ENCODE assay signal across 1 cellular context in the genomic region with DNA sequence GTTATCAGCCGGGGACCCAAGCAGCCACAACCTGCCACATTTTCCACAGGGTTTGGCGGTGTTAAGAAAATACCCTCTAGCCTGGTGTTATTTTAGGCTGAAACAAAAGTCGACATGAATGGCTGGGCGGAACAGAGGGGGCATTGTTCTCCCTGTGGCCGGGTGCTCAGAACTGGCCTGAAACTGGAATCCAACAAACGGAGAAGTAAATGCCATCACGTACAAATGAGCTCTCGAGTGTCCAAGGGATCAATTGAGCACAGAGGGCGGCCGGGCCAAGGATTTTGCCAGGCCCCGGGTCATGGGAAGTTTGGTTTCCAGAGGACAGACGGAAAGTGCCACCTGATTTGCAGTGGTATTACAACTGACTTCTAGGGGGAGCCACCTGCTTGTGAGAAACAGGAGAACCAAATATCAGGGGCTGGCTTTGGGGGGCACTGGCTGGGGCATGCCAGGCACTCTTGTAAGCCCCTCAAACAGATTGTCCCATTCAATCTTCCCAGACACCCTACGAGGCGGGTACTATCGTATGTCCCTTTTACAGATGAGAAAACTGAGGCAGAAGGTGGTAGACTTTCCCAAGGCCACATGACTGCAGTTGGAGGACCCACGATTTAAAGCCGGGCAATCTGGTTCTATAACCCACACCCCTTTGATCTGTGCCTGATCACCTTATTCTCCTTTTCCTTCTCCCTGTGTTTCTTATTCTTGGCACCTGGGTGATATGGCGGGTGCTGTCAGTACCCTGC.
A peak's percentile ranks its signal among the peaks of the same experiment; 100 is the strongest.
TF ChIP-seq lines count a peak whose summit lies in the region.

No MANE protein-coding gene starts in this region.

TF ChIP-seq in HepG2, 621 proteins besides CTCF, POLR2A, EP300 and RAD21 (continued from another document and continues in another):
- TF ChIP-seq POGZ (CRISPR knock-in tag; IDR thresholded peaks at IDR 0.05) (peak; percentile 13; the same call in 1 of the 2 replicates), ZNF713 (CRISPR knock-in tag; IDR thresholded peaks at IDR 0.05) (no peak), TBX2 (CRISPR knock-in tag; IDR thresholded peaks at IDR 0.05; ENCODE audit: borderline replicate concordance) (peak; percentile 75), STAT5B (CRISPR knock-in tag; IDR thresholded peaks at IDR 0.05) (no peak), BHLHE40 (IDR thresholded peaks at IDR 0.05; ENCODE audit: low read length) (0 out of 2 replicates have a peak, but pooled peaks have one; percentile 2), ZSCAN25 (CRISPR knock-in tag; IDR thresholded peaks at IDR 0.05) (no peak), RARA (CRISPR knock-in tag; IDR thresholded peaks at IDR 0.05) (no peak), IKZF4 (CRISPR knock-in tag; IDR thresholded peaks at IDR 0.05; ENCODE audit: borderline replicate concordance, low read depth, not compliant biosample characterization) (no peak), ELF1 (CRISPR knock-in tag; IDR thresholded peaks at IDR 0.05) (0 out of 2 replicates have a peak, but pooled peaks have one; percentile 23), ZSCAN9 (CRISPR knock-in tag; IDR thresholded peaks at IDR 0.05; ENCODE audit: borderline replicate concordance) (no peak), ZNF660 (CRISPR knock-in tag; IDR thresholded peaks at IDR 0.05; ENCODE audit: borderline replicate concordance, low read depth) (no peak), GLI4 (CRISPR knock-in tag; IDR thresholded peaks at IDR 0.05; ENCODE audit: borderline replicate concordance) (no peak), SAP130 (CRISPR knock-in tag; IDR thresholded peaks at IDR 0.05; ENCODE audit: low read depth) (peak; percentile 24; the same call in 1 of the 2 replicates), BCL6 (CRISPR knock-in tag; IDR thresholded peaks at IDR 0.05) (0 out of 2 replicates have a peak, but pooled peaks have one; percentile 13), MEF2D (CRISPR knock-in tag; IDR thresholded peaks at IDR 0.05) (no peak), NONO (IDR thresholded peaks at IDR 0.05) (no peak), NONO (CRISPR knock-in tag; conservative IDR thresholded peaks at IDR 0.05) (peak; percentile 60; the same call in 1 of the 2 replicates), ZBTB21 (CRISPR knock-in tag; IDR thresholded peaks at IDR 0.05) (no peak), ZNF331 (CRISPR knock-in tag; IDR thresholded peaks at IDR 0.05) (no peak; the same call in 1 of the 2 replicates), SOX6 (IDR thresholded peaks at IDR 0.05) (no peak), SOX6 (CRISPR knock-in tag; IDR thresholded peaks at IDR 0.05) (peak; percentile 86), ZNF629 (CRISPR knock-in tag; conservative IDR thresholded peaks at IDR 0.05) (peak; percentile 90), HNRNPL (IDR thresholded peaks at IDR 0.05; ENCODE audit: low read depth, low read length) (0 out of 2 replicates have a peak, but pooled peaks have one; percentile 64), IRX3 (CRISPR knock-in tag; IDR thresholded peaks at IDR 0.05; ENCODE audit: borderline replicate concordance, low read depth) (no peak), ZNF605 (CRISPR knock-in tag; IDR thresholded peaks at IDR 0.05) (no peak; the same call in 1 of the 2 replicates), ZNF746 (CRISPR knock-in tag; IDR thresholded peaks at IDR 0.05) (no peak), RXRA (CRISPR knock-in tag; IDR thresholded peaks at IDR 0.05) (peak; percentile 34; the same call in 1 of the 2 replicates), SP2 (CRISPR knock-in tag; IDR thresholded peaks at IDR 0.05) (no peak), NR2F2 (IDR thresholded peaks at IDR 0.05; ENCODE audit: borderline replicate concordance, low read depth) (peak; percentile 19; the same call in 1 of the 2 replicates), POLR2AphosphoS2 (IDR thresholded peaks at IDR 0.05; ENCODE audit: low read depth, low read length) (no peak), LCORL (IDR thresholded peaks at IDR 0.05) (no peak), LCORL (CRISPR knock-in tag; IDR thresholded peaks at IDR 0.05) (0 out of 2 replicates have a peak, but pooled peaks have one; percentile 33), CBX1 (IDR thresholded peaks at IDR 0.05; ENCODE audit: low read depth) (peak; percentile 37), ZNF616 (CRISPR knock-in tag; IDR thresholded peaks at IDR 0.05; ENCODE audit: low read depth) (no peak), ISL2 (CRISPR knock-in tag; IDR thresholded peaks at IDR 0.05) (peak; percentile 13; the same call in 1 of the 2 replicates)
- TF ChIP-seq, protein P1, sequence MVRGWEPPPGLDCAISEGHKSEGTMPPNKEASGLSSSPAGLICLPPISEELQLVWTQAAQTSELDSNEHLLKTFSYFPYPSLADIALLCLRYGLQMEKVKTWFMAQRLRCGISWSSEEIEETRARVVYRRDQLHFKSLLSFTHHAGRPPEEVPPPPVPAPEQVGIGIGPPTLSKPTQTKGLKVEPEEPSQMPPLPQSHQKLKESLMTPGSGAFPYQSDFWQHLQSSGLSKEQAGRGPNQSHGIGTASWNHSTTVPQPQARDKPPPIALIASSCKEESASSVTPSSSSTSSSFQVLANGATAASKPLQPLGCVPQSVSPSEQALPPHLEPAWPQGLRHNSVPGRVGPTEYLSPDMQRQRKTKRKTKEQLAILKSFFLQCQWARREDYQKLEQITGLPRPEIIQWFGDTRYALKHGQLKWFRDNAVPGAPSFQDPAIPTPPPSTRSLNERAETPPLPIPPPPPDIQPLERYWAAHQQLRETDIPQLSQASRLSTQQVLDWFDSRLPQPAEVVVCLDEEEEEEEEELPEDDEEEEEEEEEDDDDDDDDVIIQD (CRISPR knock-in tag; IDR thresholded peaks at IDR 0.05; ENCODE audit: low read depth), result 0 out of 2 replicates have a peak, but pooled peaks have one; percentile 35
- TF ChIP-seq, protein P2, sequence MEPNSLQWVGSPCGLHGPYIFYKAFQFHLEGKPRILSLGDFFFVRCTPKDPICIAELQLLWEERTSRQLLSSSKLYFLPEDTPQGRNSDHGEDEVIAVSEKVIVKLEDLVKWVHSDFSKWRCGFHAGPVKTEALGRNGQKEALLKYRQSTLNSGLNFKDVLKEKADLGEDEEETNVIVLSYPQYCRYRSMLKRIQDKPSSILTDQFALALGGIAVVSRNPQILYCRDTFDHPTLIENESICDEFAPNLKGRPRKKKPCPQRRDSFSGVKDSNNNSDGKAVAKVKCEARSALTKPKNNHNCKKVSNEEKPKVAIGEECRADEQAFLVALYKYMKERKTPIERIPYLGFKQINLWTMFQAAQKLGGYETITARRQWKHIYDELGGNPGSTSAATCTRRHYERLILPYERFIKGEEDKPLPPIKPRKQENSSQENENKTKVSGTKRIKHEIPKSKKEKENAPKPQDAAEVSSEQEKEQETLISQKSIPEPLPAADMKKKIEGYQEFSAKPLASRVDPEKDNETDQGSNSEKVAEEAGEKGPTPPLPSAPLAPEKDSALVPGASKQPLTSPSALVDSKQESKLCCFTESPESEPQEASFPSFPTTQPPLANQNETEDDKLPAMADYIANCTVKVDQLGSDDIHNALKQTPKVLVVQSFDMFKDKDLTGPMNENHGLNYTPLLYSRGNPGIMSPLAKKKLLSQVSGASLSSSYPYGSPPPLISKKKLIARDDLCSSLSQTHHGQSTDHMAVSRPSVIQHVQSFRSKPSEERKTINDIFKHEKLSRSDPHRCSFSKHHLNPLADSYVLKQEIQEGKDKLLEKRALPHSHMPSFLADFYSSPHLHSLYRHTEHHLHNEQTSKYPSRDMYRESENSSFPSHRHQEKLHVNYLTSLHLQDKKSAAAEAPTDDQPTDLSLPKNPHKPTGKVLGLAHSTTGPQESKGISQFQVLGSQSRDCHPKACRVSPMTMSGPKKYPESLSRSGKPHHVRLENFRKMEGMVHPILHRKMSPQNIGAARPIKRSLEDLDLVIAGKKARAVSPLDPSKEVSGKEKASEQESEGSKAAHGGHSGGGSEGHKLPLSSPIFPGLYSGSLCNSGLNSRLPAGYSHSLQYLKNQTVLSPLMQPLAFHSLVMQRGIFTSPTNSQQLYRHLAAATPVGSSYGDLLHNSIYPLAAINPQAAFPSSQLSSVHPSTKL (CRISPR knock-in tag; IDR thresholded peaks at IDR 0.05), result peak; percentile 72
- TF ChIP-seq, protein P3, sequence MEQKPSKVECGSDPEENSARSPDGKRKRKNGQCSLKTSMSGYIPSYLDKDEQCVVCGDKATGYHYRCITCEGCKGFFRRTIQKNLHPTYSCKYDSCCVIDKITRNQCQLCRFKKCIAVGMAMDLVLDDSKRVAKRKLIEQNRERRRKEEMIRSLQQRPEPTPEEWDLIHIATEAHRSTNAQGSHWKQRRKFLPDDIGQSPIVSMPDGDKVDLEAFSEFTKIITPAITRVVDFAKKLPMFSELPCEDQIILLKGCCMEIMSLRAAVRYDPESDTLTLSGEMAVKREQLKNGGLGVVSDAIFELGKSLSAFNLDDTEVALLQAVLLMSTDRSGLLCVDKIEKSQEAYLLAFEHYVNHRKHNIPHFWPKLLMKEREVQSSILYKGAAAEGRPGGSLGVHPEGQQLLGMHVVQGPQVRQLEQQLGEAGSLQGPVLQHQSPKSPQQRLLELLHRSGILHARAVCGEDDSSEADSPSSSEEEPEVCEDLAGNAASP (CRISPR knock-in tag; IDR thresholded peaks at IDR 0.05; ENCODE audit: borderline replicate concordance), result peak; percentile 19; the same call in 1 of the 2 replicates
- TF ChIP-seq, protein P4, sequence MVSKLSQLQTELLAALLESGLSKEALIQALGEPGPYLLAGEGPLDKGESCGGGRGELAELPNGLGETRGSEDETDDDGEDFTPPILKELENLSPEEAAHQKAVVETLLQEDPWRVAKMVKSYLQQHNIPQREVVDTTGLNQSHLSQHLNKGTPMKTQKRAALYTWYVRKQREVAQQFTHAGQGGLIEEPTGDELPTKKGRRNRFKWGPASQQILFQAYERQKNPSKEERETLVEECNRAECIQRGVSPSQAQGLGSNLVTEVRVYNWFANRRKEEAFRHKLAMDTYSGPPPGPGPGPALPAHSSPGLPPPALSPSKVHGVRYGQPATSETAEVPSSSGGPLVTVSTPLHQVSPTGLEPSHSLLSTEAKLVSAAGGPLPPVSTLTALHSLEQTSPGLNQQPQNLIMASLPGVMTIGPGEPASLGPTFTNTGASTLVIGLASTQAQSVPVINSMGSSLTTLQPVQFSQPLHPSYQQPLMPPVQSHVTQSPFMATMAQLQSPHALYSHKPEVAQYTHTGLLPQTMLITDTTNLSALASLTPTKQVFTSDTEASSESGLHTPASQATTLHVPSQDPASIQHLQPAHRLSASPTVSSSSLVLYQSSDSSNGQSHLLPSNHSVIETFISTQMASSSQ (IDR thresholded peaks at IDR 0.05; ENCODE audit: low read depth), result 0 out of 2 replicates have a peak, but pooled peaks have one; percentile 21
- TF ChIP-seq, protein P4 (CRISPR knock-in tag; IDR thresholded peaks at IDR 0.05; ENCODE audit: borderline replicate concordance), result no peak
- TF ChIP-seq, protein P5, sequence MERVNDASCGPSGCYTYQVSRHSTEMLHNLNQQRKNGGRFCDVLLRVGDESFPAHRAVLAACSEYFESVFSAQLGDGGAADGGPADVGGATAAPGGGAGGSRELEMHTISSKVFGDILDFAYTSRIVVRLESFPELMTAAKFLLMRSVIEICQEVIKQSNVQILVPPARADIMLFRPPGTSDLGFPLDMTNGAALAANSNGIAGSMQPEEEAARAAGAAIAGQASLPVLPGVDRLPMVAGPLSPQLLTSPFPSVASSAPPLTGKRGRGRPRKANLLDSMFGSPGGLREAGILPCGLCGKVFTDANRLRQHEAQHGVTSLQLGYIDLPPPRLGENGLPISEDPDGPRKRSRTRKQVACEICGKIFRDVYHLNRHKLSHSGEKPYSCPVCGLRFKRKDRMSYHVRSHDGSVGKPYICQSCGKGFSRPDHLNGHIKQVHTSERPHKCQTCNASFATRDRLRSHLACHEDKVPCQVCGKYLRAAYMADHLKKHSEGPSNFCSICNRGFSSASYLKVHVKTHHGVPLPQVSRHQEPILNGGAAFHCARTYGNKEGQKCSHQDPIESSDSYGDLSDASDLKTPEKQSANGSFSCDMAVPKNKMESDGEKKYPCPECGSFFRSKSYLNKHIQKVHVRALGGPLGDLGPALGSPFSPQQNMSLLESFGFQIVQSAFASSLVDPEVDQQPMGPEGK (CRISPR knock-in tag; IDR thresholded peaks at IDR 0.05), result peak; percentile 41; the same call in 1 of the 2 replicates
- TF ChIP-seq, protein P6, sequence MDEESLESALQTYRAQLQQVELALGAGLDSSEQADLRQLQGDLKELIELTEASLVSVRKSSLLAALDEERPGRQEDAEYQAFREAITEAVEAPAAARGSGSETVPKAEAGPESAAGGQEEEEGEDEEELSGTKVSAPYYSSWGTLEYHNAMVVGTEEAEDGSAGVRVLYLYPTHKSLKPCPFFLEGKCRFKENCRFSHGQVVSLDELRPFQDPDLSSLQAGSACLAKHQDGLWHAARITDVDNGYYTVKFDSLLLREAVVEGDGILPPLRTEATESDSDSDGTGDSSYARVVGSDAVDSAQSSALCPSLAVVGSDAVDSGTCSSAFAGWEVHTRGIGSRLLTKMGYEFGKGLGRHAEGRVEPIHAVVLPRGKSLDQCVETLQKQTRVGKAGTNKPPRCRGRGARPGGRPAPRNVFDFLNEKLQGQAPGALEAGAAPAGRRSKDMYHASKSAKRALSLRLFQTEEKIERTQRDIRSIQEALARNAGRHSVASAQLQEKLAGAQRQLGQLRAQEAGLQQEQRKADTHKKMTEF (CRISPR knock-in tag; IDR thresholded peaks at IDR 0.05), result 0 out of 2 replicates have a peak, but pooled peaks have one; percentile 25
